Comparison of ENCODE assay signal across 16 cellular contexts in genomic region chr17:28124962-28125361, GRCh38.
"Had no signal": no experiment of that assay in that cellular context is flagged by ENCODE, and none has a peak within 500 bp of the region (broad histone marks: within the 10 kb centered on the region; RNA-seq: fewer than 3 reads in every experiment).

No MANE protein-coding gene starts in this region.

- ATAC-seq: foreskin keratinocyte; natural killer cell treated with Interleukin-12 subunit alpha and Interleukin-12 subunit beta and Interleukin-15 and Interleukin-18, amount 100 ng/mL, for 72 hours; sciatic nerve; T-cell had no signal

- H3K27ac ChIP-seq: foreskin keratinocyte, left ventricle myocardium inferior, prostate gland, spleen, suprapubic skin had no signal

- H3K4me1 ChIP-seq: foreskin keratinocyte, left ventricle myocardium inferior, prostate gland, spleen, suprapubic skin had no signal

- H3K4me3 ChIP-seq: left ventricle myocardium inferior, prostate gland, spleen, suprapubic skin had no signal

- H3K9me3 ChIP-seq: left ventricle myocardium inferior, prostate gland, spleen, suprapubic skin had no signal

- DNase-seq: activated CD4-positive, alpha-beta T cell treated with anti-CD3 and anti-CD28 coated beads, Interleukin-2, amount 10 ng/mL, durations not matched to agents 7 days and 5 days; activated CD8-positive, alpha-beta memory T cell treated with anti-CD3 and anti-CD28 coated beads, Interleukin-2, amount 50 U/mL, for 48 hours; activated naive CD8-positive, alpha-beta T cell treated with anti-CD3 and anti-CD28 coated beads, Interleukin-2, amount 10 ng/mL, durations not matched to agents 7 days and 5 days; cerebellar nuclear complex; effector memory CD4-positive, alpha-beta T cell; foreskin keratinocyte; head of caudate nucleus; left ventricle myocardium inferior; occipital lobe; spleen; T-cell; T-helper 9 cell had no signal

- H3K36me3 ChIP-seq: prostate gland had no signal
